8 cellular contexts compared by ENCODE assay signal in genomic region chr5:106875591-106876297, GRCh38.
DNase-seq lines count a peak whose midpoint lies in the region; ATAC-seq, FAIRE-seq and TF ChIP-seq lines count a peak whose summit lies in the region.

No MANE protein-coding gene starts in this region.

- no peaks in the 10 kb centered on the region for H3K79me2 ChIP-seq in K562 (ENCODE audit: control insufficient read depth, insufficient read depth, low read length)

- no peaks in the 10 kb centered on the region for H4K20me1 ChIP-seq in K562 (replicated peaks; ENCODE audit: control insufficient read depth, insufficient read depth, low read length)

- peak; percentile 71 for FAIRE-seq in K562 (lab: Jason Lieb, UNC)

- in situ Hi-C loops in K562 (cut with MboI) = no loop called here
- in situ Hi-C loops in gastrocnemius medialis (cut with MboI; ENCODE audit: low sequenced_read_pairs in 4 of 4) = no loop called here

- WGBS in K562 (ENCODE audit: insufficient coverage, low coverage, missing lambda C conversion rate) = 10% methylated on average over 17 of the region's 21 CpGs
- WGBS in lung, 2 donors = 80 to 87% methylated on average over 21 of the region's 21 CpGs

- POLR2A ChIA-PET in K562 (lab: Yijun Ruan, JAX) = no interaction called here

- BruUV-seq in K562 (replicated peaks; lab: Mats Ljungman, UMichigan) = no TSS peak

- no peak overlapping the region for H3K9ac ChIP-seq in K562 (ENCODE audit: insufficient read depth in 1 of 2, low read depth in 2 of 2, low read length in 2 of 2)

- H3K9me1 ChIP-seq in K562 (ENCODE audit: control insufficient read depth, insufficient read depth, low read length) = no peaks in the 10 kb centered on the region

- peak; percentile 37 to 63 for TF ChIP-seq RAD21 in K562 (CRISPR knock-in tag; conservative IDR thresholded peaks at IDR 0.05 in 1 of 2, IDR thresholded peaks at IDR 0.05 in 1 of 2)

- ATAC-seq in GM18505 (IDR thresholded peaks at IDR 0.05; ENCODE audit: unreplicated experiment) (peak; percentile 71), K562 (peak; percentile 83), lung (ENCODE audit: insufficient read depth, low FRiP score) (peak; percentile 71), gastrocnemius medialis (no peak), GM18909 (IDR thresholded peaks at IDR 0.05; ENCODE audit: poor library complexity, unreplicated experiment) (no peak)

- CTCF ChIA-PET in K562 (lab: Yijun Ruan, JAX; ENCODE audit: low intra/inter-chr PET ratio) = no interaction called here

- TF ChIP-seq EP300 in K562 (IDR thresholded peaks at IDR 0.05; ENCODE audit: low read length) = no peak

- H3K4me1 ChIP-seq in K562 (replicated peaks in 1 of 2; ENCODE audit: control insufficient read depth in 2 of 2, insufficient read depth in 2 of 2, low read length in 2 of 2) (no peaks in the 10 kb centered on the region), lung (ENCODE audit: control insufficient read depth in 2 of 2, insufficient read depth in 2 of 2, low read length in 2 of 2) (no peaks in the 10 kb centered on the region), gastrocnemius medialis (no peaks in the 10 kb centered on the region)

- H3K36me3 ChIP-seq in K562 (ENCODE audit: control insufficient read depth, insufficient read depth, low read length) (no peaks in the 10 kb centered on the region), lung (ENCODE audit: control insufficient read depth in 2 of 2, insufficient read depth in 2 of 2, low read length in 2 of 2) (no peaks in the 10 kb centered on the region), gastrocnemius medialis (no peaks in the 10 kb centered on the region)

- intact Hi-C loops in K562 (cut with micrococcal nuclease) (no loop called here), gastrocnemius medialis (cut with DNase I; ENCODE audit: low total_unique reads) (no loop called here)

- TF ChIP-seq POLR2A in GM18505 (IDR thresholded peaks at IDR 0.05; ENCODE audit: borderline replicate concordance, extremely low read depth, insufficient read depth, insufficient read length) (no peak), K562 (conservative IDR thresholded peaks at IDR 0.05) (no peak), gastrocnemius medialis (IDR thresholded peaks at IDR 0.05) (no peak)

- H2AFZ ChIP-seq in K562 (ENCODE audit: low read depth, low read length) = 0 out of 2 replicates have a peak overlapping the region, but pooled peaks have one; percentile 40

- TF ChIP-seq CTCF in K562 (IDR thresholded peaks at IDR 0.05 in 2 of 3, conservative IDR thresholded peaks at IDR 0.05 in 1 of 3; ENCODE audit: insufficient read depth in 2 of 3, low read depth in 1 of 3, low read length in 3 of 3) (peak; percentile 42 to 64 (median 53)), lung (IDR thresholded peaks at IDR 0.05; ENCODE audit: control extremely low read depth, extremely low read depth) (no peak), gastrocnemius medialis (IDR thresholded peaks at IDR 0.05 in 4 of 5, conservative IDR thresholded peaks at IDR 0.05 in 1 of 5) (peak in 2 of 5 experiments; percentile 10 to 35)

- H3K4me3 ChIP-seq in K562 (no peak overlapping the region), lung (no peak overlapping the region), gastrocnemius medialis (no peak overlapping the region)

- no peaks in the 10 kb centered on the region for H3K9me3 ChIP-seq in K562 (replicated peaks; ENCODE audit: control insufficient read depth, insufficient read depth, low read depth, low read length)
- H3K9me3 ChIP-seq in lung (ENCODE audit: control insufficient read depth in 2 of 2, insufficient read depth in 1 of 2, low read length in 1 of 2) = peaks cover 0 to 5% of the 10 kb centered on the region in 2 donors
- H3K9me3 ChIP-seq in gastrocnemius medialis = no peaks in the 10 kb centered on the region

- DNase-seq in HS-27A (ENCODE audit: low read depth) (peak; percentile 35), K562 (ENCODE audit: extremely low read depth in 1 of 4, low spot score in 3 of 4) (peak; percentile 11 to 60 (median 30)), lung (ENCODE audit: low spot score) (peak; percentile 32), gastrocnemius medialis (no peak), SKM-1 (lab: John Stamatoyannopoulos, UW; ENCODE audit: unreplicated experiment) (no peak)
- no peak for DNase-seq in stimulated activated CD8-positive, alpha-beta memory T cell treated with anti-CD3 and anti-CD28 coated beads, Interleukin-4, amount 100 ng/mL, for 48 hours

- H3K4me2 ChIP-seq in K562 (ENCODE audit: insufficient read depth, low read length) = no peak overlapping the region

- H3K27ac ChIP-seq in K562 (ENCODE audit: extremely low read depth, low read depth, low read length) (no peak overlapping the region), lung (ENCODE audit: low read depth in 1 of 2, low read length in 1 of 2) (no peak overlapping the region), gastrocnemius medialis (no peak overlapping the region)

- H3K27me3 ChIP-seq in K562 (ENCODE audit: control insufficient read depth in 2 of 2, insufficient read depth in 2 of 2, low read length in 2 of 2) (no peaks in the 10 kb centered on the region), lung (ENCODE audit: control insufficient read depth, insufficient read depth) (no peaks in the 10 kb centered on the region), gastrocnemius medialis (no peaks in the 10 kb centered on the region)

TF ChIP-seq in K562, 482 proteins besides CTCF, POLR2A, EP300 and RAD21 (continues in another document):
- TF ChIP-seq NONO (IDR thresholded peaks at IDR 0.05; ENCODE audit: low read depth in 2 of 2, low read length in 1 of 2) = no peak
- TF ChIP-seq NFE2 (IDR thresholded peaks at IDR 0.05; ENCODE audit: low read depth) = 0 out of 2 replicates have a peak, but pooled peaks have one; percentile 9
- TF ChIP-seq ZNF639 (CRISPR knock-in tag; conservative IDR thresholded peaks at IDR 0.05 in 1 of 2, IDR thresholded peaks at IDR 0.05 in 1 of 2) = no peak
- no peak for TF ChIP-seq SP2 (IDR thresholded peaks at IDR 0.05; ENCODE audit: extremely low read depth, low read depth, low read length, poor library complexity, severe bottlenecking)
- TF ChIP-seq RBM22 (IDR thresholded peaks at IDR 0.05; ENCODE audit: low read depth, low read length, poor library complexity, severe bottlenecking) = no peak
- TF ChIP-seq CHD1 (IDR thresholded peaks at IDR 0.05; ENCODE audit: low read length) = no peak
- no peak for TF ChIP-seq STAT5B (CRISPR knock-in tag; IDR thresholded peaks at IDR 0.05)
- TF ChIP-seq ETV1 (tag; conservative IDR thresholded peaks at IDR 0.05; ENCODE audit: low read depth) = no peak
- no peak for TF ChIP-seq PTRF (tag; IDR thresholded peaks at IDR 0.05)
- TF ChIP-seq E2F6 (IDR thresholded peaks at IDR 0.05; ENCODE audit: borderline replicate concordance in 1 of 2, extremely low read depth in 1 of 2, insufficient read depth in 1 of 2, insufficient read length in 1 of 2, low read depth in 1 of 2, low read length in 1 of 2, poor library complexity in 1 of 2, severe bottlenecking in 1 of 2) = peak in 1 of 2 experiments; percentile 31
- no peak for TF ChIP-seq ZNF644 (tag; IDR thresholded peaks at IDR 0.05; ENCODE audit: low read depth)
- TF ChIP-seq USF1 (CRISPR knock-in tag; IDR thresholded peaks at IDR 0.05) = peak; percentile 59
- TF ChIP-seq CREB1 (IDR thresholded peaks at IDR 0.05) = no peak
- TF ChIP-seq CREB1 (CRISPR knock-in tag; IDR thresholded peaks at IDR 0.05) = no peak
- no peak for TF ChIP-seq ILF3 (IDR thresholded peaks at IDR 0.05; ENCODE audit: borderline replicate concordance)
- TF ChIP-seq E2F5 (CRISPR knock-in tag; IDR thresholded peaks at IDR 0.05) = no peak
- no peak for TF ChIP-seq POLR2G (IDR thresholded peaks at IDR 0.05; ENCODE audit: low read depth, low read length)
- TF ChIP-seq ZNF740 (CRISPR knock-in tag; IDR thresholded peaks at IDR 0.05) = no peak
- no peak for TF ChIP-seq ZNF740 (tag; IDR thresholded peaks at IDR 0.05)

Comparison
In these comparisons a context has a peak if more than half of its experiments do, and no peak if none do; other contexts are left out.
1. ATAC-seq: peak in GM18505 (single experiment), K562 (single experiment) and lung (single experiment); none in gastrocnemius medialis (0 of 2) and GM18909 (single experiment).
2. DNase-seq: peak in HS-27A (single experiment), K562 (4 of 4) and lung (single experiment); none in gastrocnemius medialis (0 of 2), stimulated activated CD8-positive, alpha-beta memory T cell treated with anti-CD3 and anti-CD28 coated beads, Interleukin-4, amount 100 ng/mL, for 48 hours (single experiment) and SKM-1 (single experiment).